16 cellular contexts compared by ENCODE assay signal in genomic region chrY:20998016-20998415, GRCh38.
"Had no signal": no experiment of that assay in that cellular context is flagged by ENCODE, and none has a peak within 500 bp of the region (broad histone marks: within the 10 kb centered on the region; RNA-seq: fewer than 3 reads in every experiment).

No MANE protein-coding gene starts in this region.

- ATAC-seq: foreskin keratinocyte; pancreas; SK-N-SH treated with all-trans-retinoic acid at 6 μM for 48 hours; stimulated activated naive B cell treated with anti-CD40 and anti-IgM and Interleukin-4, amounts not matched to agents 10 μg/mL and 1 μg/mL and 100 μg/mL, for 72 hours had no signal

- H3K4me3 Mint-ChIP-seq: activated T-cell treated with anti-CD3 and anti-CD28 coated beads, Interleukin-2, amount 50 U/mL, for 24 hours; dendritic cell treated with granulocyte-macrophage colony-stimulating factor and Interleukin-4, amounts not matched to agents 40 ng/mL and 50 ng/mL, for 4 days; naive B cell; stimulated activated naive B cell treated with anti-CD40 and anti-IgM and Interleukin-4, amounts not matched to agents 10 μg/mL and 1 μg/mL and 100 μg/mL, for 72 hours had no signal

- DNase-seq: activated T-cell treated with anti-CD3 and anti-CD28 coated beads, Interleukin-2, amount 50 U/mL, for 24 hours; anterior cingulate cortex; brain microvascular endothelial cell; cerebellar nuclear complex; effector memory CD4-positive, alpha-beta T cell; foreskin keratinocyte; left ventricle myocardium inferior; naive B cell; pancreas; SHP77; sigmoid colon; spleen; stimulated activated naive B cell treated with anti-CD40 and anti-IgM and Interleukin-4, amounts not matched to agents 10 μg/mL and 1 μg/mL and 100 μg/mL, for 72 hours; transverse colon had no signal

- H3K36me3 Mint-ChIP-seq: naive B cell; stimulated activated naive B cell treated with anti-CD40 and anti-IgM and Interleukin-4, amounts not matched to agents 10 μg/mL and 1 μg/mL and 100 μg/mL, for 72 hours had no signal

- H3K9me3 Mint-ChIP-seq: activated T-cell treated with anti-CD3 and anti-CD28 coated beads, Interleukin-2, amount 50 U/mL, for 24 hours; dendritic cell treated with granulocyte-macrophage colony-stimulating factor and Interleukin-4, amounts not matched to agents 40 ng/mL and 50 ng/mL, for 4 days; naive B cell; stimulated activated naive B cell treated with anti-CD40 and anti-IgM and Interleukin-4, amounts not matched to agents 10 μg/mL and 1 μg/mL and 100 μg/mL, for 72 hours had no signal

- H3K4me1 Mint-ChIP-seq: naive B cell; stimulated activated naive B cell treated with anti-CD40 and anti-IgM and Interleukin-4, amounts not matched to agents 10 μg/mL and 1 μg/mL and 100 μg/mL, for 72 hours had no signal

- H3K27ac Mint-ChIP-seq: activated T-cell treated with anti-CD3 and anti-CD28 coated beads, Interleukin-2, amount 50 U/mL, for 24 hours; dendritic cell treated with granulocyte-macrophage colony-stimulating factor and Interleukin-4, amounts not matched to agents 40 ng/mL and 50 ng/mL, for 4 days; stimulated activated naive B cell treated with anti-CD40 and anti-IgM and Interleukin-4, amounts not matched to agents 10 μg/mL and 1 μg/mL and 100 μg/mL, for 72 hours had no signal

- H3K27me3 Mint-ChIP-seq: activated T-cell treated with anti-CD3 and anti-CD28 coated beads, Interleukin-2, amount 50 U/mL, for 24 hours; dendritic cell treated with granulocyte-macrophage colony-stimulating factor and Interleukin-4, amounts not matched to agents 40 ng/mL and 50 ng/mL, for 4 days; naive B cell; stimulated activated naive B cell treated with anti-CD40 and anti-IgM and Interleukin-4, amounts not matched to agents 10 μg/mL and 1 μg/mL and 100 μg/mL, for 72 hours had no signal
